ENCODE assay signal across 1 cellular context in the genomic region with DNA sequence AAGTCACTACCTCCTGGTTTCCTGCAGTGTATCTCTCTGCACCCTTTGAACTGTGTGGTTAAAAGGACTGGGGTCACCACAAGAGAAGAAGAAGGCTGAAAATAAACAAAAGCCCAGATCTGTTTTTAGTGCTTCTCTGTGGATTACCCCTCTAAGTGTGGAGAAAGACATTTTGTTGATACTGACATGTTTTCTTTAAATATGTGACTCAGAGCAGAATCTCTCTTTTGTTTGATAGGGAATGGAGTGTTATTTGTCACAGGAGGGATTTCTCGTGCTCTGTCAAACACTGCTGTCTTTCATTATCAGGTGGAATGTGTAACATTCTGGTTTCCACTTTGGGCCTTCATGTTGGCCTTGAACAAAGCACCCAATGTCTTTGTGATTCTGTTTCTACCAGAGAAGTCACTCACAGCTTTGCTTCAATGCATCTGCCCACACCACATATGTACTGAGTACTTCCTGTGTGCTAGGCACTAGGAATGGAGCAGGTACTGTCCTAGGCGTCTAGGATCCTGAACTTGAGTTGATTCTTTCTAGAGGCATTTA.
A peak's percentile ranks its signal among the peaks of the same experiment; 100 is the strongest.
TF ChIP-seq lines count a peak whose summit lies in the region.

No MANE protein-coding gene starts in this region.

TF ChIP-seq in GM12878, 131 proteins besides CTCF, POLR2A, EP300 and RAD21 (continued from another document and continues in another):
- TF ChIP-seq PAX5 (IDR thresholded peaks at IDR 0.05; ENCODE audit: borderline replicate concordance, low read depth, low read length) (peak; percentile 31; the same call in 1 of the 2 replicates), WRNIP1 (IDR thresholded peaks at IDR 0.05; ENCODE audit: borderline replicate concordance, low read depth, low read length) (no peak), NR2F1 (conservative IDR thresholded peaks at IDR 0.05) (peak; percentile 77), MTA3 (IDR thresholded peaks at IDR 0.05; ENCODE audit: borderline replicate concordance, low read length) (no peak), TCF12 (IDR thresholded peaks at IDR 0.05; ENCODE audit: low read depth, low read length) (no peak), GATAD2B (conservative IDR thresholded peaks at IDR 0.05; ENCODE audit: low read depth) (0 out of 2 replicates have a peak, but pooled peaks have one; percentile 31), MYB (IDR thresholded peaks at IDR 0.05; ENCODE audit: borderline replicate concordance, low read depth, low read length) (no peak), CEBPB (IDR thresholded peaks at IDR 0.05; ENCODE audit: borderline replicate concordance in 1 of 2, low read depth in 2 of 2, low read length in 2 of 2) (no peak), HDGF (IDR thresholded peaks at IDR 0.05) (no peak; the same call in 1 of the 2 replicates), SMARCA5 (IDR thresholded peaks at IDR 0.05) (no peak), ATF7 (IDR thresholded peaks at IDR 0.05; ENCODE audit: low read depth) (0 out of 2 replicates have a peak, but pooled peaks have one; percentile 54), NR2C1 (IDR thresholded peaks at IDR 0.05) (peak; percentile 50; the same call in 1 of the 2 replicates), REST (IDR thresholded peaks at IDR 0.05; ENCODE audit: low read depth, low read length) (no peak), PAX8 (IDR thresholded peaks at IDR 0.05) (no peak), CREB1 (IDR thresholded peaks at IDR 0.05; ENCODE audit: low read depth) (no peak), ZNF24 (IDR thresholded peaks at IDR 0.05) (no peak), E2F8 (IDR thresholded peaks at IDR 0.05; ENCODE audit: low read depth, partially characterized antibody) (no peak), NFYA (IDR thresholded peaks at IDR 0.05; ENCODE audit: borderline replicate concordance, low read depth, low read length) (no peak), CBX5 (IDR thresholded peaks at IDR 0.05; ENCODE audit: low read depth) (no peak), FOXM1 (IDR thresholded peaks at IDR 0.05; ENCODE audit: low read depth, low read length) (no peak), MTA2 (IDR thresholded peaks at IDR 0.05; ENCODE audit: low read depth) (peak; percentile 82), FOS (IDR thresholded peaks at IDR 0.05; ENCODE audit: borderline replicate concordance, extremely low read depth, insufficient read length) (no peak), SRF (IDR thresholded peaks at IDR 0.05; ENCODE audit: low read depth in 2 of 2, low read length in 2 of 2) (0 out of 4 replicates have a peak, but pooled peaks of 1 of the 2 experiments have one; percentile 36), BHLHE40 (IDR thresholded peaks at IDR 0.05; ENCODE audit: borderline replicate concordance in 1 of 2, low read depth in 2 of 2, low read length in 1 of 2) (peak; percentile 41 to 70; a peak in 3 of 4 replicates), NRF1 (conservative IDR thresholded peaks at IDR 0.05; ENCODE audit: low read depth, low read length) (no peak), ATF2 (IDR thresholded peaks at IDR 0.05; ENCODE audit: low read length) (no peak), STAT1 (conservative IDR thresholded peaks at IDR 0.05) (no peak), ZSCAN29 (IDR thresholded peaks at IDR 0.05) (no peak), SIX5 (IDR thresholded peaks at IDR 0.05; ENCODE audit: low read depth, low read length, severe bottlenecking) (no peak), JUNB (IDR thresholded peaks at IDR 0.05) (peak; percentile 38; the same call in 1 of the 2 replicates), KLF5 (IDR thresholded peaks at IDR 0.05; ENCODE audit: partially characterized antibody) (no peak), NFIC (IDR thresholded peaks at IDR 0.05; ENCODE audit: low read depth, low read length) (peak; percentile 43; the same call in 1 of the 2 replicates), RB1 (IDR thresholded peaks at IDR 0.05; ENCODE audit: borderline replicate concordance) (no peak), SUPT20H (IDR thresholded peaks at IDR 0.05; ENCODE audit: borderline replicate concordance, control insufficient read depth, low read depth, low read length) (no peak), SUZ12 (IDR thresholded peaks at IDR 0.05; ENCODE audit: unreplicated experiment) (no peak), RUNX3 (IDR thresholded peaks at IDR 0.05; ENCODE audit: low read length) (peak; percentile 11), LARP7 (IDR thresholded peaks at IDR 0.05) (no peak), BCLAF1 (IDR thresholded peaks at IDR 0.05) (no peak), NBN (IDR thresholded peaks at IDR 0.05) (peak; percentile 54)
- TF ChIP-seq, protein P1, sequence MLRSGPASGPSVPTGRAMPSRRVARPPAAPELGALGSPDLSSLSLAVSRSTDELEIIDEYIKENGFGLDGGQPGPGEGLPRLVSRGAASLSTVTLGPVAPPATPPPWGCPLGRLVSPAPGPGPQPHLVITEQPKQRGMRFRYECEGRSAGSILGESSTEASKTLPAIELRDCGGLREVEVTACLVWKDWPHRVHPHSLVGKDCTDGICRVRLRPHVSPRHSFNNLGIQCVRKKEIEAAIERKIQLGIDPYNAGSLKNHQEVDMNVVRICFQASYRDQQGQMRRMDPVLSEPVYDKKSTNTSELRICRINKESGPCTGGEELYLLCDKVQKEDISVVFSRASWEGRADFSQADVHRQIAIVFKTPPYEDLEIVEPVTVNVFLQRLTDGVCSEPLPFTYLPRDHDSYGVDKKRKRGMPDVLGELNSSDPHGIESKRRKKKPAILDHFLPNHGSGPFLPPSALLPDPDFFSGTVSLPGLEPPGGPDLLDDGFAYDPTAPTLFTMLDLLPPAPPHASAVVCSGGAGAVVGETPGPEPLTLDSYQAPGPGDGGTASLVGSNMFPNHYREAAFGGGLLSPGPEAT (IDR thresholded peaks at IDR 0.05; ENCODE audit: low read depth) = 0 out of 2 replicates have a peak, but pooled peaks have one; percentile 42
- TF ChIP-seq, protein P2, sequence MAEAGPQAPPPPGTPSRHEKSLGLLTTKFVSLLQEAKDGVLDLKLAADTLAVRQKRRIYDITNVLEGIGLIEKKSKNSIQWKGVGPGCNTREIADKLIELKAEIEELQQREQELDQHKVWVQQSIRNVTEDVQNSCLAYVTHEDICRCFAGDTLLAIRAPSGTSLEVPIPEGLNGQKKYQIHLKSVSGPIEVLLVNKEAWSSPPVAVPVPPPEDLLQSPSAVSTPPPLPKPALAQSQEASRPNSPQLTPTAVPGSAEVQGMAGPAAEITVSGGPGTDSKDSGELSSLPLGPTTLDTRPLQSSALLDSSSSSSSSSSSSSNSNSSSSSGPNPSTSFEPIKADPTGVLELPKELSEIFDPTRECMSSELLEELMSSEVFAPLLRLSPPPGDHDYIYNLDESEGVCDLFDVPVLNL (IDR thresholded peaks at IDR 0.05; ENCODE audit: low read depth, low read length) = no peak
- TF ChIP-seq, protein P3, sequence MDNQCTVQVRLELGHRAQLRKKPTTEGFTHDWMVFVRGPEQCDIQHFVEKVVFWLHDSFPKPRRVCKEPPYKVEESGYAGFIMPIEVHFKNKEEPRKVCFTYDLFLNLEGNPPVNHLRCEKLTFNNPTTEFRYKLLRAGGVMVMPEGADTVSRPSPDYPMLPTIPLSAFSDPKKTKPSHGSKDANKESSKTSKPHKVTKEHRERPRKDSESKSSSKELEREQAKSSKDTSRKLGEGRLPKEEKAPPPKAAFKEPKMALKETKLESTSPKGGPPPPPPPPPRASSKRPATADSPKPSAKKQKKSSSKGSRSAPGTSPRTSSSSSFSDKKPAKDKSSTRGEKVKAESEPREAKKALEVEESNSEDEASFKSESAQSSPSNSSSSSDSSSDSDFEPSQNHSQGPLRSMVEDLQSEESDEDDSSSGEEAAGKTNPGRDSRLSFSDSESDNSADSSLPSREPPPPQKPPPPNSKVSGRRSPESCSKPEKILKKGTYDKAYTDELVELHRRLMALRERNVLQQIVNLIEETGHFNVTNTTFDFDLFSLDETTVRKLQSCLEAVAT (IDR thresholded peaks at IDR 0.05) = 0 out of 2 replicates have a peak, but pooled peaks have one; percentile 13
- TF ChIP-seq, protein P4, sequence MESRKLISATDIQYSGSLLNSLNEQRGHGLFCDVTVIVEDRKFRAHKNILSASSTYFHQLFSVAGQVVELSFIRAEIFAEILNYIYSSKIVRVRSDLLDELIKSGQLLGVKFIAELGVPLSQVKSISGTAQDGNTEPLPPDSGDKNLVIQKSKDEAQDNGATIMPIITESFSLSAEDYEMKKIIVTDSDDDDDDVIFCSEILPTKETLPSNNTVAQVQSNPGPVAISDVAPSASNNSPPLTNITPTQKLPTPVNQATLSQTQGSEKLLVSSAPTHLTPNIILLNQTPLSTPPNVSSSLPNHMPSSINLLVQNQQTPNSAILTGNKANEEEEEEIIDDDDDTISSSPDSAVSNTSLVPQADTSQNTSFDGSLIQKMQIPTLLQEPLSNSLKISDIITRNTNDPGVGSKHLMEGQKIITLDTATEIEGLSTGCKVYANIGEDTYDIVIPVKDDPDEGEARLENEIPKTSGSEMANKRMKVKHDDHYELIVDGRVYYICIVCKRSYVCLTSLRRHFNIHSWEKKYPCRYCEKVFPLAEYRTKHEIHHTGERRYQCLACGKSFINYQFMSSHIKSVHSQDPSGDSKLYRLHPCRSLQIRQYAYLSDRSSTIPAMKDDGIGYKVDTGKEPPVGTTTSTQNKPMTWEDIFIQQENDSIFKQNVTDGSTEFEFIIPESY (IDR thresholded peaks at IDR 0.05) = no peak
